In the genomic region with DNA sequence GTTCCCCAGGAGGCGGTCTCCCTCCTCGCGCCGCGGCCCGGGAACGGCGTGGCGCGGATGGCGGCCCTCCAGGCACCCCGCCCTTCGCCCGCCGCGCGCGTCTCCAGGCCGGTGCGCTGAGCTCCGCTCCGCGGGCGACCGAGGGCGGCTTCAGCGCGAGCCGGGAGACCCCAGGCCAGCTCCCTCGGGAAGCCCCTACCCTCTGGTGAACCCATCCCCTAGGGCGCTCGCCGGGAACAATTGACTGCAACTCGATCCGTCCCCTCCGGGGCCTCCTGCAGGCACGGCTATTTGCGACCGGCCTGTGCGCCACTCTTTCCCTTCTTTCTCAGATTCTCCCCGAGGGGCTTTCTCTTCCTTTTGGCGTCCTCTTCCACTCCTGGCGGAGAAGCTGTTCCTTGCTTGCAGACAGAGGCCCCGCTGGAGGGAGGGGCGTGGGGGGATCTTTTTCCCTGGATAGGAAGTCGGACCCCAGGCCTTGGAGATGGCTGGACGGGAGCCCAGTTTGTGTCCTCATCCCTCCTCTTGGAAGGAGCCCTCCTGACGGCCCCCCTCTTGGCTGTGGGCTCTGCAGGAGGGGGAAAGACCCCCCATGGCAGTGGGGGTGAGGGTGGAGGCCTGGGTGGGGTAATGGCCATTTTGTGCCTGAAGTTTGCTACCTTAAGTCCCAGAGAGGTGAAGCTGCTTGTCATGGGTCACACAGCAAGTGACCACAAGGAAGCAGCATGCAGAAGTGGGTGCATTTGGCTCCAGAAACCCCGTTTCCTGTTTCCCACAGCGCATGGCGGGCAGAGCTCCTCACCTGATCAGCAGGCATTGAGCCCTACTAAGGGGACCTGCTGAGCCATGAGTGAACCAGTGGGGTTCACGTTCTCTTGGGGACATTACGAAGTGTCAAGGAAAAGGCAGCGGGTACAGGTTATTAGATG, we compare ENCODE assay signal across 1 cellular context.
A peak's percentile ranks its signal among the peaks of the same experiment; 100 is the strongest.
TF ChIP-seq lines count a peak whose summit lies in the region.

No MANE protein-coding gene starts in this region.

TF ChIP-seq in WTC11, 78 proteins besides CTCF, POLR2A, EP300 and RAD21 (continued from another document and continues in another):
- TF ChIP-seq, protein P1, sequence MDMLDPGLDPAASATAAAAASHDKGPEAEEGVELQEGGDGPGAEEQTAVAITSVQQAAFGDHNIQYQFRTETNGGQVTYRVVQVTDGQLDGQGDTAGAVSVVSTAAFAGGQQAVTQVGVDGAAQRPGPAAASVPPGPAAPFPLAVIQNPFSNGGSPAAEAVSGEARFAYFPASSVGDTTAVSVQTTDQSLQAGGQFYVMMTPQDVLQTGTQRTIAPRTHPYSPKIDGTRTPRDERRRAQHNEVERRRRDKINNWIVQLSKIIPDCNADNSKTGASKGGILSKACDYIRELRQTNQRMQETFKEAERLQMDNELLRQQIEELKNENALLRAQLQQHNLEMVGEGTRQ (CRISPR knock-in tag; IDR thresholded peaks at IDR 0.05) = 0 out of 2 replicates have a peak, but pooled peaks have one; percentile 25
- TF ChIP-seq TEAD1 (CRISPR knock-in tag; IDR thresholded peaks at IDR 0.05) (0 out of 2 replicates have a peak, but pooled peaks have one; percentile 29), CREB1 (CRISPR knock-in tag; IDR thresholded peaks at IDR 0.05) (no peak), E2F1 (CRISPR knock-in tag; IDR thresholded peaks at IDR 0.05) (no peak), ZNF317 (CRISPR knock-in tag; IDR thresholded peaks at IDR 0.05; ENCODE audit: borderline replicate concordance, low read depth) (no peak), ZBTB21 (CRISPR knock-in tag; IDR thresholded peaks at IDR 0.05; ENCODE audit: borderline replicate concordance) (no peak), FOXJ3 (CRISPR knock-in tag; IDR thresholded peaks at IDR 0.05; ENCODE audit: borderline replicate concordance) (no peak), ZNF138 (CRISPR knock-in tag; conservative IDR thresholded peaks at IDR 0.05) (no peak), ZNF263 (CRISPR knock-in tag; IDR thresholded peaks at IDR 0.05; ENCODE audit: low read depth) (no peak), GRHL2 (CRISPR knock-in tag; IDR thresholded peaks at IDR 0.05; ENCODE audit: insufficient replicate concordance, severe bottlenecking) (no peak), GTF2I (CRISPR knock-in tag; conservative IDR thresholded peaks at IDR 0.05) (no peak), SOX15 (CRISPR knock-in tag; IDR thresholded peaks at IDR 0.05) (no peak), NR1H2 (CRISPR knock-in tag; IDR thresholded peaks at IDR 0.05) (no peak), IRF1 (CRISPR knock-in tag; IDR thresholded peaks at IDR 0.05) (no peak), ZNF532 (CRISPR knock-in tag; IDR thresholded peaks at IDR 0.05; ENCODE audit: borderline replicate concordance) (no peak), TP53 (CRISPR knock-in tag; IDR thresholded peaks at IDR 0.05) (no peak), ZNF512 (CRISPR knock-in tag; IDR thresholded peaks at IDR 0.05; ENCODE audit: borderline replicate concordance) (no peak), EMX1 (CRISPR knock-in tag; IDR thresholded peaks at IDR 0.05) (no peak), NR2C2 (CRISPR knock-in tag; IDR thresholded peaks at IDR 0.05) (no peak), ZNF671 (CRISPR knock-in tag; IDR thresholded peaks at IDR 0.05) (no peak), ESRRA (CRISPR knock-in tag; IDR thresholded peaks at IDR 0.05; ENCODE audit: borderline replicate concordance) (no peak), HMGXB4 (CRISPR knock-in tag; IDR thresholded peaks at IDR 0.05) (no peak), KAT7 (CRISPR knock-in tag; IDR thresholded peaks at IDR 0.05; ENCODE audit: borderline replicate concordance) (no peak), HMGA2 (CRISPR knock-in tag; IDR thresholded peaks at IDR 0.05) (no peak), ZNF396 (CRISPR knock-in tag; IDR thresholded peaks at IDR 0.05; ENCODE audit: borderline replicate concordance) (no peak), TCF7 (CRISPR knock-in tag; IDR thresholded peaks at IDR 0.05; ENCODE audit: low read depth) (no peak), SP1 (CRISPR knock-in tag; conservative IDR thresholded peaks at IDR 0.05) (no peak), ZNF232 (CRISPR knock-in tag; IDR thresholded peaks at IDR 0.05) (no peak), ETV6 (CRISPR knock-in tag; IDR thresholded peaks at IDR 0.05) (0 out of 2 replicates have a peak, but pooled peaks have one; percentile 69), ZNF423 (CRISPR knock-in tag; IDR thresholded peaks at IDR 0.05) (peak; percentile 76), GABPB1 (CRISPR knock-in tag; IDR thresholded peaks at IDR 0.05) (no peak), TEAD4 (CRISPR knock-in tag; IDR thresholded peaks at IDR 0.05) (no peak), NFE2L1 (CRISPR knock-in tag; IDR thresholded peaks at IDR 0.05) (no peak), CDX4 (CRISPR knock-in tag; IDR thresholded peaks at IDR 0.05; ENCODE audit: borderline replicate concordance) (no peak), JUN (CRISPR knock-in tag; IDR thresholded peaks at IDR 0.05) (peak; percentile 74; the same call in 1 of the 2 replicates), RORB (CRISPR knock-in tag; IDR thresholded peaks at IDR 0.05) (no peak)
- TF ChIP-seq, protein P2, sequence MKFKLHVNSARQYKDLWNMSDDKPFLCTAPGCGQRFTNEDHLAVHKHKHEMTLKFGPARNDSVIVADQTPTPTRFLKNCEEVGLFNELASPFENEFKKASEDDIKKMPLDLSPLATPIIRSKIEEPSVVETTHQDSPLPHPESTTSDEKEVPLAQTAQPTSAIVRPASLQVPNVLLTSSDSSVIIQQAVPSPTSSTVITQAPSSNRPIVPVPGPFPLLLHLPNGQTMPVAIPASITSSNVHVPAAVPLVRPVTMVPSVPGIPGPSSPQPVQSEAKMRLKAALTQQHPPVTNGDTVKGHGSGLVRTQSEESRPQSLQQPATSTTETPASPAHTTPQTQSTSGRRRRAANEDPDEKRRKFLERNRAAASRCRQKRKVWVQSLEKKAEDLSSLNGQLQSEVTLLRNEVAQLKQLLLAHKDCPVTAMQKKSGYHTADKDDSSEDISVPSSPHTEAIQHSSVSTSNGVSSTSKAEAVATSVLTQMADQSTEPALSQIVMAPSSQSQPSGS (CRISPR knock-in tag; IDR thresholded peaks at IDR 0.05; ENCODE audit: borderline replicate concordance, low read depth) = no peak
- TF ChIP-seq, protein P3, sequence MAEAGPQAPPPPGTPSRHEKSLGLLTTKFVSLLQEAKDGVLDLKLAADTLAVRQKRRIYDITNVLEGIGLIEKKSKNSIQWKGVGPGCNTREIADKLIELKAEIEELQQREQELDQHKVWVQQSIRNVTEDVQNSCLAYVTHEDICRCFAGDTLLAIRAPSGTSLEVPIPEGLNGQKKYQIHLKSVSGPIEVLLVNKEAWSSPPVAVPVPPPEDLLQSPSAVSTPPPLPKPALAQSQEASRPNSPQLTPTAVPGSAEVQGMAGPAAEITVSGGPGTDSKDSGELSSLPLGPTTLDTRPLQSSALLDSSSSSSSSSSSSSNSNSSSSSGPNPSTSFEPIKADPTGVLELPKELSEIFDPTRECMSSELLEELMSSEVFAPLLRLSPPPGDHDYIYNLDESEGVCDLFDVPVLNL (CRISPR knock-in tag; IDR thresholded peaks at IDR 0.05; ENCODE audit: borderline replicate concordance, low read depth) = no peak
- TF ChIP-seq, protein P4, sequence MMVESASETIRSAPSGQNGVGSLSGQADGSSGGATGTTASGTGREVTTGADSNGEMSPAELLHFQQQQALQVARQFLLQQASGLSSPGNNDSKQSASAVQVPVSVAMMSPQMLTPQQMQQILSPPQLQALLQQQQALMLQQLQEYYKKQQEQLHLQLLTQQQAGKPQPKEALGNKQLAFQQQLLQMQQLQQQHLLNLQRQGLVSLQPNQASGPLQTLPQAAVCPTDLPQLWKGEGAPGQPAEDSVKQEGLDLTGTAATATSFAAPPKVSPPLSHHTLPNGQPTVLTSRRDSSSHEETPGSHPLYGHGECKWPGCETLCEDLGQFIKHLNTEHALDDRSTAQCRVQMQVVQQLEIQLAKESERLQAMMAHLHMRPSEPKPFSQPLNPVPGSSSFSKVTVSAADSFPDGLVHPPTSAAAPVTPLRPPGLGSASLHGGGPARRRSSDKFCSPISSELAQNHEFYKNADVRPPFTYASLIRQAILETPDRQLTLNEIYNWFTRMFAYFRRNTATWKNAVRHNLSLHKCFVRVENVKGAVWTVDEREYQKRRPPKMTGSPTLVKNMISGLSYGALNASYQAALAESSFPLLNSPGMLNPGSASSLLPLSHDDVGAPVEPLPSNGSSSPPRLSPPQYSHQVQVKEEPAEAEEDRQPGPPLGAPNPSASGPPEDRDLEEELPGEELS (CRISPR knock-in tag; IDR thresholded peaks at IDR 0.05) = 0 out of 2 replicates have a peak, but pooled peaks have one; percentile 15
- TF ChIP-seq, protein P5, sequence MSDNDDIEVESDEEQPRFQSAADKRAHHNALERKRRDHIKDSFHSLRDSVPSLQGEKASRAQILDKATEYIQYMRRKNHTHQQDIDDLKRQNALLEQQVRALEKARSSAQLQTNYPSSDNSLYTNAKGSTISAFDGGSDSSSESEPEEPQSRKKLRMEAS (CRISPR knock-in tag; IDR thresholded peaks at IDR 0.05) = peak; percentile 16; the same call in 1 of the 2 replicates
- TF ChIP-seq, protein P6, sequence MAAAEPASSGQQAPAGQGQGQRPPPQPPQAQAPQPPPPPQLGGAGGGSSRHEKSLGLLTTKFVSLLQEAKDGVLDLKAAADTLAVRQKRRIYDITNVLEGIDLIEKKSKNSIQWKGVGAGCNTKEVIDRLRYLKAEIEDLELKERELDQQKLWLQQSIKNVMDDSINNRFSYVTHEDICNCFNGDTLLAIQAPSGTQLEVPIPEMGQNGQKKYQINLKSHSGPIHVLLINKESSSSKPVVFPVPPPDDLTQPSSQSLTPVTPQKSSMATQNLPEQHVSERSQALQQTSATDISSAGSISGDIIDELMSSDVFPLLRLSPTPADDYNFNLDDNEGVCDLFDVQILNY (CRISPR knock-in tag; IDR thresholded peaks at IDR 0.05) = no peak
